Comparison of ENCODE assay signal across 35 cellular contexts in the genomic region with DNA sequence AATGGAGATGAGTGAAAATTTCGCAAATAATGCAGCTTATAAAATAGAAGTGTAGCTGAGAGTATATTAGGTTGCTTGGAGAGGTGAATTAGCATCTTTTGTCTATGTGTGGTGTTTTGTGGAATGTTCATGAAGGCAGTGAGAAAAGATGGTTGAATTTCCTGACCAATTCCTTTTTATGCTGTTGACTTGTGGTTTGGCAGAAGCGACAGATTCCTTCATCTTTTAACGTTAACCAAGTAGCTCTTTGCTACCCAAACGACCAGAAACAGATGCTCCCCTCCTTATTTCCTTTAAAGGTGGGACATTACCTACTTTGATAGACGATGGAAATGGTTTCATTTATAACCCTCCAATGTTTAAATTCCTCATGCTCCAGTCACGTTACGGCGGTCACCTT.
"Had no signal": no experiment of that assay in that cellular context is flagged by ENCODE, and none has a peak within 500 bp of the region (broad histone marks: within the 10 kb centered on the region; RNA-seq: fewer than 3 reads in every experiment).

No MANE protein-coding gene starts in this region.

- H3K36me3 ChIP-seq: MG63 had no signal

- H3K9me3 ChIP-seq: MG63 had no signal

- H3K4me2 ChIP-seq: KMS-11 had no signal

- H3K27ac ChIP-seq: KMS-11 had no signal

- H3K4me3 ChIP-seq: MG63 had no signal

- H3K9ac ChIP-seq: KMS-11 had no signal

- DNase-seq: Karpas-422, Kasumi-1, KG1, MG63, MM.1S, MV-4-11, NCI-H1048, NCI-H1092, NCI-H1105, NCI-H1105 treated with DMSO at 0.1 percent for 48 hours, NCI-H1417, NCI-H1417 treated with DMSO at 0.1 percent for 48 hours, NCI-H1436, NCI-H1436 treated with DMSO at 0.1 percent for 48 hours, NCI-H146, NCI-H1694, NCI-H1694 treated with DMSO at 0.1 percent for 48 hours, NCI-H187, NCI-H187 treated with DMSO at 0.1 percent for 48 hours, NCI-H1930, NCI-H2029, NCI-H2029 treated with DMSO at 0.1 percent for 48 hours, NCI-H2081, NCI-H2081 treated with DMSO at 0.1 percent for 48 hours, NCI-H2107, NCI-H2171, NCI-H2171 treated with DMSO at 0.1 percent for 48 hours, NCI-H2227 treated with DMSO at 0.1 percent for 48 hours, NCI-H226, NCI-H345, NCI-H446, NCI-H446 treated with DMSO at 0.1 percent for 48 hours, NCI-H510A, NCI-H510A treated with DMSO at 0.1 percent for 48 hours had no signal

- H3K27me3 ChIP-seq: MG63 had no signal
